ENCODE assay signal across 17 cellular contexts in the genomic region with DNA sequence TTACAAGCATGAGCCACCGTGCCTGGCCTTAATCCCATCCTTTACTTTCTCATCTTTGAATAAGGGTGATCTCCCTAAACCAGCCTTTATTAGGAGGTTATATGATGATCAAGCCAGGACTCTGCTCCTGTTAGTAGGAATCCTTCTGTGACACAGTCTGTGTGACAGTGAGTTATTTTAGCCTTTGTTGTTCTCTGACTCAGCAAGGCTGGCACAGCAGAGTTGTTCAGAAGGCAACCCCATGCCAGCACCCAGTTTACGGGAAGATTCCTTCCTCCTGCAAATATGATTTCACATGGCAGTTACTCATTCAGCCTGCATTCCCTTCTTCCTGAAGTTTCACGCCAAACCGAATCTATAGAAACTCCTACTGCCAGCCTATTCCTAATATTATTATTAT. TPM values are rescaled to one million over a fixed set of nuclear protein-coding genes. Genes with fewer than 3 reads are reported as not detected.
"Had no signal": no experiment of that assay in that cellular context is flagged by ENCODE, and none has a peak within 500 bp of the region (broad histone marks: within the 10 kb centered on the region; RNA-seq: fewer than 3 reads in every experiment).

No MANE protein-coding gene starts in this region.

- H3K36me3 ChIP-seq: esophagus squamous epithelium, left ventricle myocardium inferior, ovary, thoracic aorta had no signal

- ATAC-seq: activated T-helper 17 cell treated with anti-CD3 and anti-CD28 coated beads, Interleukin-2, amount 50 U/mL, for 72 hours; body of pancreas; WTC11 had no signal

- H3K4me1 ChIP-seq: body of pancreas had no signal

- H3K4me1 Mint-ChIP-seq: activated CD4-positive, alpha-beta T cell treated with anti-CD3 and anti-CD28 coated beads, Interleukin-2, amount 10 ng/mL, durations not matched to agents 24 days and 14 days; activated naive CD4-positive, alpha-beta T cell treated with anti-CD3 and anti-CD28 coated beads, Interleukin-2, amount 10 ng/mL, durations not matched to agents 7 days and 5 days; activated T-helper 17 cell treated with anti-CD3 and anti-CD28 coated beads, Interleukin-2, amount 50 U/mL, for 72 hours; nephron progenitor cell; WTC11 had no signal

- H3K4me3 Mint-ChIP-seq: activated CD4-positive, alpha-beta T cell treated with anti-CD3 and anti-CD28 coated beads, Interleukin-2, amount 10 ng/mL, durations not matched to agents 24 days and 14 days; activated naive CD4-positive, alpha-beta T cell treated with anti-CD3 and anti-CD28 coated beads, Interleukin-2, amount 10 ng/mL, durations not matched to agents 7 days and 5 days; activated T-helper 17 cell treated with anti-CD3 and anti-CD28 coated beads, Interleukin-2, amount 50 U/mL, for 72 hours; nephron progenitor cell; stimulated activated naive CD8-positive, alpha-beta T cell treated with anti-CD3 and anti-CD28 coated beads, Interleukin-15, Interleukin-2, amounts not matched to agents 100 ng/mL and 50 ng/mL, for 24 hours; WTC11 had no signal

- DNase-seq: activated CD4-positive, alpha-beta T cell treated with anti-CD3 and anti-CD28 coated beads, Interleukin-2, amount 10 ng/mL, durations not matched to agents 24 days and 14 days; activated CD8-positive, alpha-beta memory T cell treated with anti-CD3 and anti-CD28 coated beads for 24 hours; activated naive CD4-positive, alpha-beta T cell treated with anti-CD3 and anti-CD28 coated beads, Interleukin-2, amount 10 ng/mL, durations not matched to agents 7 days and 5 days; body of pancreas; esophagus squamous epithelium; foreskin fibroblast; left ventricle myocardium inferior; mesenchymal stem cell; nephron progenitor cell; ovary; stimulated activated CD4-positive, alpha-beta T cell treated with anti-CD3 and anti-CD28 coated beads, Interleukin-15, amount 100 ng/mL, for 24 hours; stimulated activated CD4-positive, alpha-beta T cell treated with anti-CD3 and anti-CD28 coated beads, Interleukin-4, amount 100 ng/mL, for 24 hours had no signal

- H3K27ac Mint-ChIP-seq: activated CD4-positive, alpha-beta T cell treated with anti-CD3 and anti-CD28 coated beads, Interleukin-2, amount 10 ng/mL, durations not matched to agents 24 days and 14 days; activated naive CD4-positive, alpha-beta T cell treated with anti-CD3 and anti-CD28 coated beads, Interleukin-2, amount 10 ng/mL, durations not matched to agents 7 days and 5 days; activated T-helper 17 cell treated with anti-CD3 and anti-CD28 coated beads, Interleukin-2, amount 50 U/mL, for 72 hours; nephron progenitor cell; stimulated activated naive CD8-positive, alpha-beta T cell treated with anti-CD3 and anti-CD28 coated beads, Interleukin-15, Interleukin-2, amounts not matched to agents 100 ng/mL and 50 ng/mL, for 24 hours; WTC11 had no signal

- H3K9me3 ChIP-seq: body of pancreas, ovary had no signal

- H3K4me3 ChIP-seq: body of pancreas, esophagus squamous epithelium, left ventricle myocardium inferior, ovary, thoracic aorta had no signal

- H3K27me3 ChIP-seq: body of pancreas, ovary had no signal

- H3K27ac ChIP-seq: body of pancreas, left ventricle myocardium inferior, ovary, thoracic aorta had no signal

RNA-seq across cellular contexts. Expression of gene C2CD4C, which starts 53.8 kb away (rescaled TPM):
- total RNA-seq: T-helper 1 cell treated with Interleukin-12 subunit alpha and Interleukin-12 subunit beta and Interleukin-4 antibody, amounts not matched to agents 30 ng/mL and 1 ng/mL, for 36 hours had no signal
